In genomic region chr4:78749258-78749971, GRCh38 we compare ENCODE assay signal across 1 cellular context.
TF ChIP-seq lines count a peak whose summit lies in the region.

No MANE protein-coding gene starts in this region.

TF ChIP-seq in GM23338, 12 proteins besides CTCF, POLR2A, EP300 and RAD21 (continued from another document):
- no peak for TF ChIP-seq REST (IDR thresholded peaks at IDR 0.05; ENCODE audit: unreplicated experiment)
